1 cellular context compared by ENCODE assay signal in genomic region chr18:62979900-62980299, GRCh38.
TF ChIP-seq lines count a peak whose summit lies in the region.

No MANE protein-coding gene starts in this region.

TF ChIP-seq in IMR-90, 13 proteins besides CTCF, POLR2A, EP300 and RAD21:
- no peak for TF ChIP-seq RFX5 (IDR thresholded peaks at IDR 0.05; ENCODE audit: low read depth, low read length)
- TF ChIP-seq MAZ (IDR thresholded peaks at IDR 0.05; ENCODE audit: borderline replicate concordance, low read depth, low read length): no peak
